Comparison of ENCODE assay signal across 1 cellular context in the genomic region with DNA sequence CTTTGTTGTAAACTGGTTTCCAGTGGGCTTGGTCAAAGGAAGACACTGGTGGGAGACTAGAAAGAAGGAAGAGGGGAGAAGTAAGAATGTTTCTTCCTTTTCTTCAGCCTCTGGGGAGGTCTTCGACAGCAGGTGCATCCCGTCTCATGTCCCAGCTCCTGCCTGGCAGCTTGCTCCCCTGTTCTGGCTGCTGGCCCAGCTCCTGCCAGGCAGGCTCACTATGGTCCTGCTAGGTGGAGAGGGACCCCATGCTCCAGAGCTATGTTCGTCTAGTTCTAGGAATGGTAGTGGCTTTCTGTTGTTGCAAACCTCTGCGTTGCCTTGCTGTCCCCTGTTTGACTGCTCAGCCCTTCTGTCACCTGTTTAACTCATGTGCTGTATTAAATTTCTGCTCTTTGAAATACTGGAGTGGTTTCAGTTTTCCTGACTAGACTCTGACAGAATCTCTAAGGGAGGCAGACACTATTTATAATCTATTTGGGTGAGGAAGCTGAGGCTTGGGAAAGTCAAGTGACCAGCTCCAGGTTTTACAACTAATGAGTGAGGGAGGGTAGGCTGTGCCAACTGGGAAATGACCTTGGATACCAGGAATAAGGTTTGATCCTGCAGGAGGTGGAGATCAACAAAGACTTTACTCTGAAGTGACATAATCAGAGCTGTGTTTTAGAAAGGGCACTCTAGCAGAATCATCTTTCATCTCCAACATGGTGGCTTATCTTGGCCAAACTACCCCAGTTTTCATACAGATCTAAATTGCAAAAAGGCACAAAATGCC.
TF ChIP-seq lines count a peak whose summit lies in the region.

No MANE protein-coding gene starts in this region.

TF ChIP-seq in IMR-90, 13 proteins besides CTCF, POLR2A, EP300 and RAD21 (continued from another document):
- TF ChIP-seq, protein P1, sequence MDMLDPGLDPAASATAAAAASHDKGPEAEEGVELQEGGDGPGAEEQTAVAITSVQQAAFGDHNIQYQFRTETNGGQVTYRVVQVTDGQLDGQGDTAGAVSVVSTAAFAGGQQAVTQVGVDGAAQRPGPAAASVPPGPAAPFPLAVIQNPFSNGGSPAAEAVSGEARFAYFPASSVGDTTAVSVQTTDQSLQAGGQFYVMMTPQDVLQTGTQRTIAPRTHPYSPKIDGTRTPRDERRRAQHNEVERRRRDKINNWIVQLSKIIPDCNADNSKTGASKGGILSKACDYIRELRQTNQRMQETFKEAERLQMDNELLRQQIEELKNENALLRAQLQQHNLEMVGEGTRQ (IDR thresholded peaks at IDR 0.05; ENCODE audit: low read depth, low read length), result no peak
- TF ChIP-seq SMC3 (IDR thresholded peaks at IDR 0.05; ENCODE audit: low read depth, low read length) (no peak), RFX5 (IDR thresholded peaks at IDR 0.05; ENCODE audit: low read depth, low read length) (no peak), RCOR1 (IDR thresholded peaks at IDR 0.05; ENCODE audit: insufficient replicate concordance, low read length) (no peak), MAZ (IDR thresholded peaks at IDR 0.05; ENCODE audit: borderline replicate concordance, low read depth, low read length) (no peak), NFE2L2 (IDR thresholded peaks at IDR 0.05; ENCODE audit: low read depth, low read length) (no peak), ELK1 (IDR thresholded peaks at IDR 0.05; ENCODE audit: borderline replicate concordance, low read depth, low read length) (no peak)
